Comparison of ENCODE assay signal across 25 cellular contexts in the genomic region with DNA sequence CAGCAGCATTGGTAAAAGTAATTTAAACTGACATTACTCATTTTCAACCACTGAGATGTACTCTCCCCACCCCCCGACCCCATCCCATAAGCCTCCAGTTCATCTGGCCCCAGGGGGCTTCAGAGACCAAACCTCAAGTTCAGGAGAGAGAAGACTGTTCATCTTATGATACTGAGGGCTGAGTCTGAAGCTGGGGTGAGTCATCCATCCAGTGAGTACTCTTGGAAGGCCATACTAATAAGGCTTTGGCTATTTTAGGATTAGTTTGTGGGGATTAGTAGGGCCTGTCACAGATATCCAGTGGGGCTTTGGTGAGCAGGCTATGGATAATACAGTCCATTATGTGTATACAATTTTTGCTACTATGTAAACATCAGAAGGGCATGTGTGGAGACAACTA.
DNase-seq lines count a peak whose midpoint lies in the region; ATAC-seq and TF ChIP-seq lines count a peak whose summit lies in the region.
"Had no signal": no experiment of that assay in that cellular context is flagged by ENCODE, and none has a peak within 500 bp of the region (broad histone marks: within the 10 kb centered on the region; RNA-seq: fewer than 3 reads in every experiment).

No MANE protein-coding gene starts in this region.

- H3K9ac ChIP-seq in adipocyte (ENCODE audit: low read length): no peak overlapping the region

- TF ChIP-seq POLR2A in Peyer's patch (IDR thresholded peaks at IDR 0.05): no peak

- no peak overlapping the region for H3K27ac ChIP-seq in Peyer's patch
- H3K27ac ChIP-seq: breast epithelium, gastrocnemius medialis, testis, vagina had no signal

- H3K9me3 ChIP-seq in adipocyte (ENCODE audit: control insufficient read depth, low read length): no peaks in the 10 kb centered on the region
- no peaks in the 10 kb centered on the region for H3K9me3 ChIP-seq in Peyer's patch
- H3K9me3 ChIP-seq: breast epithelium, gastrocnemius medialis, testis, vagina had no signal

- DNase-seq in HCEC 1CT: peak; percentile 13
- DNase-seq in adipocyte (ENCODE audit: low read depth): peak; percentile 26
- DNase-seq in fibroblast of mammary gland (ENCODE audit: low read depth): peak; percentile 41
- DNase-seq in stromal cell of bone marrow (ENCODE audit: low read depth): peak; percentile 19
- DNase-seq in Peyer's patch: no peak
- DNase-seq in DMS53 (lab: John Stamatoyannopoulos, UW): no peak
- DNase-seq: activated CD4-positive, alpha-beta T cell treated with anti-CD3 and anti-CD28 coated beads for 36 hours; activated naive CD4-positive, alpha-beta T cell treated with anti-CD3 and anti-CD28 coated beads, Interleukin-2, amount 50 U/mL, for 16 hours; AML-193; dermis blood vessel endothelial cell; DMS79 treated with DMSO at 0.1 percent for 48 hours; gastrocnemius medialis; hypothalamus; islet precursor cell; Karpas-422; NCI-H1092; NCI-H1930; NCI-H226; PC-3; SIG-M5; stimulated activated naive B cell treated with anti-CD40 and anti-IgM and Interleukin-4, amounts not matched to agents 10 μg/mL and 1 μg/mL and 100 μg/mL, for 72 hours; testis had no signal

- H3K4me3 ChIP-seq in adipocyte (ENCODE audit: low read length) (no peak overlapping the region), fibroblast of mammary gland (ENCODE audit: control insufficient read depth, low read depth, low read length) (no peak overlapping the region), Peyer's patch (no peak overlapping the region)
- H3K4me3 ChIP-seq: breast epithelium, gastrocnemius medialis, testis, vagina had no signal

- ATAC-seq in HG03097 (IDR thresholded peaks at IDR 0.05; ENCODE audit: low FRiP score, unreplicated experiment): no peak
- ATAC-seq: activated CD4-positive, alpha-beta T cell treated with anti-CD3 and anti-CD28 coated beads for 36 hours; gastrocnemius medialis; PC-3; stimulated activated naive B cell treated with anti-CD40 and anti-IgM and Interleukin-4, amounts not matched to agents 10 μg/mL and 1 μg/mL and 100 μg/mL, for 72 hours had no signal

- H3K4me1 ChIP-seq in adipocyte (ENCODE audit: control insufficient read depth, insufficient read depth, low read length) (no peaks in the 10 kb centered on the region), Peyer's patch (no peaks in the 10 kb centered on the region)
- H3K4me1 ChIP-seq: breast epithelium, gastrocnemius medialis, testis, vagina had no signal

- no peak for TF ChIP-seq CTCF in fibroblast of mammary gland (conservative IDR thresholded peaks at IDR 0.05; ENCODE audit: control insufficient read depth, insufficient read depth, low read depth, low read length)
- TF ChIP-seq CTCF in Peyer's patch (IDR thresholded peaks at IDR 0.05): no peak

- H3K27me3 ChIP-seq in adipocyte (replicated peaks; ENCODE audit: control insufficient read depth, insufficient read depth, low read length): no peaks in the 10 kb centered on the region
- H3K27me3 ChIP-seq in Peyer's patch: no peaks in the 10 kb centered on the region
- H3K27me3 ChIP-seq: breast epithelium, gastrocnemius medialis, testis, vagina had no signal

- no peaks in the 10 kb centered on the region for H3K36me3 ChIP-seq in adipocyte (ENCODE audit: control insufficient read depth, insufficient read depth, low read length, severe bottlenecking)
- no peaks in the 10 kb centered on the region for H3K36me3 ChIP-seq in Peyer's patch
- H3K36me3 ChIP-seq: breast epithelium, gastrocnemius medialis, vagina had no signal

Comparison
In these comparisons a context has a peak if more than half of its experiments do, and no peak if none do; other contexts are left out.
1. DNase-seq: peak in HCEC 1CT (single experiment), adipocyte (single experiment), fibroblast of mammary gland (single experiment) and stromal cell of bone marrow (single experiment); none in Peyer's patch (0 of 3) and DMS53 (single experiment).